3 cellular contexts compared by ENCODE assay signal in genomic region chr6:165718486-165718885, GRCh38.
TF ChIP-seq lines count a peak whose summit lies in the region.

No MANE protein-coding gene starts in this region.

TF ChIP-seq in A549, 52 proteins besides CTCF, POLR2A, EP300 and RAD21:
- TF ChIP-seq MAZ (IDR thresholded peaks at IDR 0.05; ENCODE audit: borderline replicate concordance, low read depth, low read length) (no peak), ZFP36 (IDR thresholded peaks at IDR 0.05; ENCODE audit: borderline replicate concordance, partially characterized antibody) (no peak), POLR2AphosphoS2 (conservative IDR thresholded peaks at IDR 0.05; ENCODE audit: low read length) (no peak), HOXA7 (CRISPR knock-in tag; IDR thresholded peaks at IDR 0.05) (no peak), MAX (IDR thresholded peaks at IDR 0.05) (no peak), NR3C1 (IDR thresholded peaks at IDR 0.05) (no peak), BCL3 (IDR thresholded peaks at IDR 0.05) (no peak), FOSL2 (IDR thresholded peaks at IDR 0.05) (no peak), FOSL2 (CRISPR knock-in tag; IDR thresholded peaks at IDR 0.05) (no peak), SMC3 (IDR thresholded peaks at IDR 0.05) (no peak), HEYL (CRISPR knock-in tag; IDR thresholded peaks at IDR 0.05) (no peak), FOSB (CRISPR knock-in tag; IDR thresholded peaks at IDR 0.05) (no peak), SREBF2 (IDR thresholded peaks at IDR 0.05) (no peak), E2F6 (IDR thresholded peaks at IDR 0.05; ENCODE audit: borderline replicate concordance, low read depth) (no peak)

TF ChIP-seq in IMR-90, 13 proteins besides CTCF, POLR2A, EP300 and RAD21:
- TF ChIP-seq BHLHE40 (IDR thresholded peaks at IDR 0.05; ENCODE audit: low read depth, low read length) (no peak), CEBPB (IDR thresholded peaks at IDR 0.05; ENCODE audit: low read depth, low read length) (no peak), NFE2L2 (IDR thresholded peaks at IDR 0.05; ENCODE audit: low read depth, low read length) (no peak), FOS (IDR thresholded peaks at IDR 0.05; ENCODE audit: low read depth, low read length) (peak; percentile 30; the same call in 1 of the 2 replicates)

TF ChIP-seq in GM23338, 12 proteins besides CTCF, POLR2A, EP300 and RAD21:
- no peak for TF ChIP-seq ETS1 (IDR thresholded peaks at IDR 0.05)
- TF ChIP-seq REST (IDR thresholded peaks at IDR 0.05; ENCODE audit: unreplicated experiment), result no peak
- TF ChIP-seq STAT1 (IDR thresholded peaks at IDR 0.05; ENCODE audit: unreplicated experiment), result no peak
- TF ChIP-seq ZNF462 (CRISPR knock-in tag; IDR thresholded peaks at IDR 0.05), result no peak
TF ChIP-seq in GM23338: peak in this region for 0.
